Comparison of ENCODE assay signal across 1 cellular context in the genomic region with DNA sequence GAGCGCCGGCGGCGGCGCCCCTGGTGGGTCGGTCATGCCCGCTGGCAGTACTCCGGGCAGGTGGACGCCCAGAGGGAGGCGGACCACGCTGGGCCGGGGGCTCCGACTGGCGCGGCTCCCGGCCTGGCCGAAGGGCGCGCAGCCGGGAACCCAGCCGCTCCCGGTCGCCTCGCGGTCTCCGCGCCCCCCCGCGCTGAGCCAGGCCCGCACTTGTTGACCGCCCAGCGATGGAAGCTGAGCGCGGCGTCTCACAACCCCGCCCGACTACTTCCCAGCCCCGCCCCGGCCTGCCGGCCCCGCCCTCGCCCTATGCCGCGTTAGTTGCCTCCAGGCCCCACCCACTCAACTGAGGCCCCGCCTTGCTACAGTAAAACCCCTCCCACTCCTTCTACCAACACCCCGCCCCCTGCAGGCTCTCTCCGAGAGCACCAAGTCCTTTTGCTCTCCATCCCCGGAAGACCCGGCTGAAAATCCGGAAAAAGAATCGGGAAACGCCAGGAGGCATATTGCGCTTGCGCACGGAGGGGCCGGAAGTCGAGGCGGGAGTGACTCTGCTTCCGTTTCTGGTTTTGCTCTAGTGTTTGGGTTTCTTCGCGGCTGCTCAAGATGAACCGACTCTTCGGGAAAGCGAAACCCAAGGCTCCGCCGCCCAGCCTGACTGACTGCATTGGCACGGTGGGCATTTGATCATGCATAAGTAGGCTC.
TF ChIP-seq lines count a peak whose summit lies in the region.

TSS of gene BAG1 (minus strand) at position 236 of the 705 bp plus-strand sequence.
TSS of gene CHMP5 (plus strand) at position 577 of the 705 bp plus-strand sequence. CDS start at position 607, 30 bp downstream.

TF ChIP-seq in HEK293, 187 proteins besides CTCF, POLR2A, EP300 and RAD21 (continued from another document):
- TF ChIP-seq ZNF138 (tag by site-specific recombination; IDR thresholded peaks at IDR 0.05; ENCODE audit: borderline replicate concordance) (no peak), ZNF561 (tag by site-specific recombination; IDR thresholded peaks at IDR 0.05; ENCODE audit: borderline replicate concordance) (0 out of 2 replicates have a peak, but pooled peaks have one; percentile 57), EGR2 (tag by site-specific recombination; IDR thresholded peaks at IDR 0.05; ENCODE audit: low read depth) (0 out of 2 replicates have a peak, but pooled peaks have one; percentile 36), SP2 (tag by site-specific recombination; IDR thresholded peaks at IDR 0.05) (peak; percentile 93), ZFHX2 (tag by site-specific recombination; conservative IDR thresholded peaks at IDR 0.05) (peak; percentile 12; the same call in 1 of the 2 replicates), PRDM6 (tag by site-specific recombination; IDR thresholded peaks at IDR 0.05) (no peak), ZNF37A (tag by site-specific recombination; IDR thresholded peaks at IDR 0.05) (no peak), ZNF155 (tag by site-specific recombination; IDR thresholded peaks at IDR 0.05) (no peak), RBAK (tag by site-specific recombination; IDR thresholded peaks at IDR 0.05) (no peak), ZBTB11 (tag by site-specific recombination; conservative IDR thresholded peaks at IDR 0.05; ENCODE audit: low read depth) (peak; percentile 89), ZNF19 (tag by site-specific recombination; IDR thresholded peaks at IDR 0.05; ENCODE audit: low read depth) (no peak), YY1 (tag by site-specific recombination; IDR thresholded peaks at IDR 0.05) (0 out of 2 replicates have a peak, but pooled peaks have one; percentile 13), PBX3 (CRISPR knock-in tag; IDR thresholded peaks at IDR 0.05) (peak; percentile 67; the same call in 1 of the 2 replicates), KLF1 (tag by site-specific recombination; IDR thresholded peaks at IDR 0.05) (peak; percentile 64), ZSCAN30 (tag by site-specific recombination; IDR thresholded peaks at IDR 0.05) (0 out of 2 replicates have a peak, but pooled peaks have one; percentile 33), SP3 (tag by site-specific recombination; IDR thresholded peaks at IDR 0.05) (peak; percentile 82)
- TF ChIP-seq, protein P1, sequence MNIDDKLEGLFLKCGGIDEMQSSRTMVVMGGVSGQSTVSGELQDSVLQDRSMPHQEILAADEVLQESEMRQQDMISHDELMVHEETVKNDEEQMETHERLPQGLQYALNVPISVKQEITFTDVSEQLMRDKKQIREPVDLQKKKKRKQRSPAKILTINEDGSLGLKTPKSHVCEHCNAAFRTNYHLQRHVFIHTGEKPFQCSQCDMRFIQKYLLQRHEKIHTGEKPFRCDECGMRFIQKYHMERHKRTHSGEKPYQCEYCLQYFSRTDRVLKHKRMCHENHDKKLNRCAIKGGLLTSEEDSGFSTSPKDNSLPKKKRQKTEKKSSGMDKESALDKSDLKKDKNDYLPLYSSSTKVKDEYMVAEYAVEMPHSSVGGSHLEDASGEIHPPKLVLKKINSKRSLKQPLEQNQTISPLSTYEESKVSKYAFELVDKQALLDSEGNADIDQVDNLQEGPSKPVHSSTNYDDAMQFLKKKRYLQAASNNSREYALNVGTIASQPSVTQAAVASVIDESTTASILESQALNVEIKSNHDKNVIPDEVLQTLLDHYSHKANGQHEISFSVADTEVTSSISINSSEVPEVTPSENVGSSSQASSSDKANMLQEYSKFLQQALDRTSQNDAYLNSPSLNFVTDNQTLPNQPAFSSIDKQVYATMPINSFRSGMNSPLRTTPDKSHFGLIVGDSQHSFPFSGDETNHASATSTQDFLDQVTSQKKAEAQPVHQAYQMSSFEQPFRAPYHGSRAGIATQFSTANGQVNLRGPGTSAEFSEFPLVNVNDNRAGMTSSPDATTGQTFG (tag by site-specific recombination; IDR thresholded peaks at IDR 0.05; ENCODE audit: borderline replicate concordance) = no peak
- TF ChIP-seq, protein P2, sequence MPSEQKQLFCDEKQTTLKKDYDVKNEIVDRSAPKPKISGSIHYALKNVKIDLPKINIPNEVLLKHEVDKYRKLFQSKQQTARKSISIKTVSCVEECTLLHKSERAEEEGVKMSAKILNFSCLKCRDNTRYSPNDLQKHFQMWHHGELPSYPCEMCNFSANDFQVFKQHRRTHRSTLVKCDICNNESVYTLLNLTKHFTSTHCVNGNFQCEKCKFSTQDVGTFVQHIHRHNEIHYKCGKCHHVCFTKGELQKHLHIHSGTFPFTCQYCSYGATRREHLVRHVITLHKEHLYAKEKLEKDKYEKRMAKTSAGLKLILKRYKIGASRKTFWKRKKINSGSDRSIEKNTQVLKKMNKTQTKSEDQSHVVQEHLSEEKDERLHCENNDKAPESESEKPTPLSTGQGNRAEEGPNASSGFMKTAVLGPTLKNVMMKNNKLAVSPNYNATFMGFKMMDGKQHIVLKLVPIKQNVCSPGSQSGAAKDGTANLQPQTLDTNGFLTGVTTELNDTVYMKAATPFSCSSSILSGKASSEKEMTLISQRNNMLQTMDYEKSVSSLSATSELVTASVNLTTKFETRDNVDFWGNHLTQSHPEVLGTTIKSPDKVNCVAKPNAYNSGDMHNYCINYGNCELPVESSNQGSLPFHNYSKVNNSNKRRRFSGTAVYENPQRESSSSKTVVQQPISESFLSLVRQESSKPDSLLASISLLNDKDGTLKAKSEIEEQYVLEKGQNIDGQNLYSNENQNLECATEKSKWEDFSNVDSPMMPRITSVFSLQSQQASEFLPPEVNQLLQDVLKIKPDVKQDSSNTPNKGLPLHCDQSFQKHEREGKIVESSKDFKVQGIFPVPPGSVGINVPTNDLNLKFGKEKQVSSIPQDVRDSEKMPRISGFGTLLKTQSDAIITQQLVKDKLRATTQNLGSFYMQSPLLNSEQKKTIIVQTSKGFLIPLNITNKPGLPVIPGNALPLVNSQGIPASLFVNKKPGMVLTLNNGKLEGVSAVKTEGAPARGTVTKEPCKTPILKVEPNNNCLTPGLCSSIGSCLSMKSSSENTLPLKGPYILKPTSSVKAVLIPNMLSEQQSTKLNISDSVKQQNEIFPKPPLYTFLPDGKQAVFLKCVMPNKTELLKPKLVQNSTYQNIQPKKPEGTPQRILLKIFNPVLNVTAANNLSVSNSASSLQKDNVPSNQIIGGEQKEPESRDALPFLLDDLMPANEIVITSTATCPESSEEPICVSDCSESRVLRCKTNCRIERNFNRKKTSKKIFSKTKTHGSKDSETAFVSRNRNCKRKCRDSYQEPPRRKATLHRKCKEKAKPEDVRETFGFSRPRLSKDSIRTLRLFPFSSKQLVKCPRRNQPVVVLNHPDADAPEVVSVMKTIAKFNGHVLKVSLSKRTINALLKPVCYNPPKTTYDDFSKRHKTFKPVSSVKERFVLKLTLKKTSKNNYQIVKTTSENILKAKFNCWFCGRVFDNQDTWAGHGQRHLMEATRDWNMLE (tag by site-specific recombination; conservative IDR thresholded peaks at IDR 0.05; ENCODE audit: low read depth) = peak; percentile 66; the same call in 1 of the 2 replicates
- TF ChIP-seq, protein P3, sequence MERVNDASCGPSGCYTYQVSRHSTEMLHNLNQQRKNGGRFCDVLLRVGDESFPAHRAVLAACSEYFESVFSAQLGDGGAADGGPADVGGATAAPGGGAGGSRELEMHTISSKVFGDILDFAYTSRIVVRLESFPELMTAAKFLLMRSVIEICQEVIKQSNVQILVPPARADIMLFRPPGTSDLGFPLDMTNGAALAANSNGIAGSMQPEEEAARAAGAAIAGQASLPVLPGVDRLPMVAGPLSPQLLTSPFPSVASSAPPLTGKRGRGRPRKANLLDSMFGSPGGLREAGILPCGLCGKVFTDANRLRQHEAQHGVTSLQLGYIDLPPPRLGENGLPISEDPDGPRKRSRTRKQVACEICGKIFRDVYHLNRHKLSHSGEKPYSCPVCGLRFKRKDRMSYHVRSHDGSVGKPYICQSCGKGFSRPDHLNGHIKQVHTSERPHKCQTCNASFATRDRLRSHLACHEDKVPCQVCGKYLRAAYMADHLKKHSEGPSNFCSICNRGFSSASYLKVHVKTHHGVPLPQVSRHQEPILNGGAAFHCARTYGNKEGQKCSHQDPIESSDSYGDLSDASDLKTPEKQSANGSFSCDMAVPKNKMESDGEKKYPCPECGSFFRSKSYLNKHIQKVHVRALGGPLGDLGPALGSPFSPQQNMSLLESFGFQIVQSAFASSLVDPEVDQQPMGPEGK (tag by site-specific recombination; IDR thresholded peaks at IDR 0.05) = peak; percentile 43; the same call in 1 of the 2 replicates
TF ChIP-seq in HEK293: peak in this region for 16.
